In genomic region chr6:16802071-16802470, GRCh38 we compare ENCODE assay signal across 15 cellular contexts. TPM values are rescaled to one million over a fixed set of nuclear protein-coding genes. Genes with fewer than 3 reads are reported as not detected.
DNase-seq lines count a peak whose midpoint lies in the region; ATAC-seq and TF ChIP-seq lines count a peak whose summit lies in the region.
"Had no signal": no experiment of that assay in that cellular context is flagged by ENCODE, and none has a peak within 500 bp of the region (broad histone marks: within the 10 kb centered on the region; RNA-seq: fewer than 3 reads in every experiment).

No MANE protein-coding gene starts in this region.

- DNase-seq in GM23248 (peak; percentile 90), SK-N-SH (no peak), fibroblast of the conjunctiva (ENCODE audit: low read depth) (peak; percentile 75), skeletal muscle cell (ENCODE audit: low read depth) (peak; percentile 47), NCI-H748 (lab: John Stamatoyannopoulos, UW; ENCODE audit: unreplicated experiment) (no peak), NCI-H1105 treated with DMSO at 0.1 percent for 48 hours (lab: John Stamatoyannopoulos, UW) (no peak), Kasumi-1 (lab: John Stamatoyannopoulos, UW) (no peak)
- DNase-seq: activated CD8-positive, alpha-beta memory T cell treated with anti-CD3 and anti-CD28 coated beads, Interleukin-2, amount 10 ng/mL, durations not matched to agents 7 days and 5 days; CD4-positive, alpha-beta T cell; dermis blood vessel endothelial cell; GF-D8; naive B cell; NCI-H1694 treated with DMSO at 0.1 percent for 48 hours had no signal

- peak overlapping the region; percentile 38 for H3K4me2 ChIP-seq in GM23248 (ENCODE audit: unreplicated experiment)
- H3K4me2 ChIP-seq in SK-N-SH, result peak overlapping the region; percentile 17; the same call in 1 of the 2 replicates

- H4K20me1 ChIP-seq in GM23248 (ENCODE audit: insufficient read depth), result no peaks in the 10 kb centered on the region
- H4K20me1 ChIP-seq in SK-N-SH (ENCODE audit: insufficient read depth), result no peaks in the 10 kb centered on the region

- no peak overlapping the region for H3K4me3 ChIP-seq in GM23248
- H3K4me3 ChIP-seq in SK-N-SH (ENCODE audit: low read depth in 2 of 2, low read length in 1 of 2), result no peak overlapping the region
- no peak overlapping the region for H3K4me3 ChIP-seq in skeletal muscle cell (ENCODE audit: low read depth, low read length)
- H3K4me3 ChIP-seq: SJSA1 had no signal

- ATAC-seq in HG02610 (IDR thresholded peaks at IDR 0.05; ENCODE audit: unreplicated experiment), result no peak
- ATAC-seq: activated CD8-positive, alpha-beta memory T cell treated with anti-CD3 and anti-CD28 coated beads, Interleukin-2, amount 10 ng/mL, durations not matched to agents 7 days and 5 days had no signal

- peaks cover 42% of the 10 kb centered on the region for H3F3A ChIP-seq in GM23248 (ENCODE audit: insufficient read depth)
- peaks cover 29% of the 10 kb centered on the region for H3F3A ChIP-seq in SK-N-SH (replicated peaks; ENCODE audit: insufficient read depth)

- 1 to 3% methylated on average over 2 of the region's 2 CpGs for WGBS in GM23248 (ENCODE audit: low coverage in 1 of 2, low lambda C conversion rate in 2 of 2, missing lambda C conversion rate in 2 of 2), 2 experiments
- WGBS in SK-N-SH (ENCODE audit: low lambda C conversion rate), result 6% methylated on average over 2 of the region's 2 CpGs

- POLR2A ChIA-PET in SK-N-SH (lab: Yijun Ruan, JAX), result no interaction called here

- H3K4me1 ChIP-seq in GM23248 (ENCODE audit: insufficient read depth), result peaks cover 45% of the 10 kb centered on the region
- peaks cover 4 to 44% of the 10 kb centered on the region in 2 experiments for H3K4me1 ChIP-seq in SK-N-SH (ENCODE audit: control insufficient read depth in 1 of 2, insufficient read depth in 2 of 2, low read depth in 1 of 2, low read length in 1 of 2)

- H3K27ac ChIP-seq in GM23248 (peak overlapping the region; percentile 58), SK-N-SH (ENCODE audit: low read depth in 2 of 2, low read length in 1 of 2) (peak overlapping the region; percentile 53 to 63; a peak in 2 of 4 replicates)
- H3K27ac ChIP-seq: SJSA1 had no signal

- TF ChIP-seq CTCF in SK-N-SH (IDR thresholded peaks at IDR 0.05), result no peak

- in situ Hi-C loops in GM23248 (cut with MboI), result no loop called here

- no peak for TF ChIP-seq RAD21 in SK-N-SH (IDR thresholded peaks at IDR 0.05; ENCODE audit: low read length)

- H3K9me3 ChIP-seq in GM23248 (ENCODE audit: low read depth) (no peaks in the 10 kb centered on the region), SK-N-SH (no peaks in the 10 kb centered on the region)
- H3K9me3 ChIP-seq: SJSA1 had no signal

- peak overlapping the region; percentile 32 for H3K9ac ChIP-seq in GM23248
- H3K9ac ChIP-seq in SK-N-SH, result no peak overlapping the region

- no peaks in the 10 kb centered on the region for H3K9me2 ChIP-seq in GM23248 (ENCODE audit: insufficient read depth)
- H3K9me2 ChIP-seq in SK-N-SH, result no peaks in the 10 kb centered on the region

- peak in 1 of 2 experiments; percentile 85; a peak in 2 of 4 replicates for TF ChIP-seq EP300 in SK-N-SH (IDR thresholded peaks at IDR 0.05; ENCODE audit: borderline replicate concordance in 1 of 2, low read depth in 1 of 2, low read length in 1 of 2)

- CTCF ChIA-PET in SK-N-SH (lab: Yijun Ruan, JAX), result interaction anchor here (1.0 kb wide), 1 partner anchor 163 kb away, joined by 3 read pairs; no protein-coding TSS in a partner anchor

- no peaks in the 10 kb centered on the region for H3K27me3 ChIP-seq in GM23248 (replicated peaks; ENCODE audit: insufficient read depth)
- no peaks in the 10 kb centered on the region for H3K27me3 ChIP-seq in SK-N-SH (ENCODE audit: insufficient read depth)
- H3K27me3 ChIP-seq: SJSA1 had no signal

- H3K36me3 ChIP-seq in GM23248 (ENCODE audit: low read depth), result no peaks in the 10 kb centered on the region
- H3K36me3 ChIP-seq in SK-N-SH (replicated peaks in 1 of 2; ENCODE audit: control insufficient read depth in 1 of 2, insufficient read depth in 2 of 2, low read length in 1 of 2), result no peaks in the 10 kb centered on the region
- H3K36me3 ChIP-seq: SJSA1 had no signal

- no peaks in the 10 kb centered on the region for H3K79me2 ChIP-seq in GM23248 (ENCODE audit: insufficient read depth)
- H3K79me2 ChIP-seq in SK-N-SH (ENCODE audit: insufficient read depth), result no peaks in the 10 kb centered on the region

- H2AFZ ChIP-seq in GM23248 (no peak overlapping the region), SK-N-SH (ENCODE audit: low read depth) (0 out of 2 replicates have a peak overlapping the region, but pooled peaks have one; percentile 9)

TF ChIP-seq in SK-N-SH, 30 proteins besides CTCF, POLR2A, EP300 and RAD21 (continues in another document):
- TF ChIP-seq CHD2 (IDR thresholded peaks at IDR 0.05; ENCODE audit: low read length, partially characterized antibody), result no peak
- no peak for TF ChIP-seq RFX5 (IDR thresholded peaks at IDR 0.05; ENCODE audit: low read length)
- no peak for TF ChIP-seq IRF3 (IDR thresholded peaks at IDR 0.05; ENCODE audit: low read depth, low read length)
- TF ChIP-seq EZH2phosphoT487 (IDR thresholded peaks at IDR 0.05; ENCODE audit: borderline replicate concordance, low read depth), result no peak
- TF ChIP-seq TAF1 (IDR thresholded peaks at IDR 0.05; ENCODE audit: borderline replicate concordance, low read depth, low read length), result no peak
- no peak for TF ChIP-seq FOXJ3 (CRISPR knock-in tag; IDR thresholded peaks at IDR 0.05)
- TF ChIP-seq USF1 (IDR thresholded peaks at IDR 0.05; ENCODE audit: borderline replicate concordance, low read depth), result 0 out of 2 replicates have a peak, but pooled peaks have one; percentile 4
- peak; percentile 80 for TF ChIP-seq PBX3 (IDR thresholded peaks at IDR 0.05)
- peak; percentile 54; the same call in 1 of the 2 replicates for TF ChIP-seq POLR2AphosphoS5 (IDR thresholded peaks at IDR 0.05; ENCODE audit: low read depth, low read length)
- peak; percentile 90 for TF ChIP-seq NFIC (IDR thresholded peaks at IDR 0.05; ENCODE audit: borderline replicate concordance)
- TF ChIP-seq RCOR1 (IDR thresholded peaks at IDR 0.05; ENCODE audit: low read length), result no peak
- TF ChIP-seq TEAD4 (IDR thresholded peaks at IDR 0.05; ENCODE audit: borderline replicate concordance, insufficient read depth), result 0 out of 2 replicates have a peak, but pooled peaks have one; percentile 45
- no peak for TF ChIP-seq USF2 (IDR thresholded peaks at IDR 0.05; ENCODE audit: borderline replicate concordance, low read depth, low read length)
- peak; percentile 26; the same call in 1 of the 2 replicates for TF ChIP-seq FOSL2 (IDR thresholded peaks at IDR 0.05; ENCODE audit: borderline replicate concordance, low read depth)

RNA-seq across cellular contexts. Expression of gene ATXN1, which starts 40.8 kb away (rescaled TPM):
- 20.1 and 42.2 TPM in 2 replicates for total RNA-seq in GM23248 (2014; rRNA removed; shearing (Covaris generic))
- polyA plus RNA-seq in GM23248 (2016; fragmentation: Nextera tagmentation; extraction: Ambion mirVana), result 14.2 and 15.7 TPM in 2 replicates
- 7.9 and 8.1 TPM in 2 replicates for polyA plus RNA-seq in SK-N-SH (2012; rRNA removed)
- polyA plus RNA-seq in SK-N-SH (2012; cell fraction: cytosol; rRNA removed), result 5.4 and 5.9 TPM in 2 replicates
- 15.5 and 24.6 TPM in 2 replicates for polyA plus RNA-seq in SK-N-SH (2012; cell fraction: nucleus; rRNA removed)

Comparison
In these comparisons a context has a peak if more than half of its experiments do, and no peak if none do; other contexts are left out.
1. DNase-seq: peak in GM23248 (single experiment), fibroblast of the conjunctiva (single experiment) and skeletal muscle cell (single experiment); none in SK-N-SH (single experiment), NCI-H748 (single experiment), NCI-H1105 treated with DMSO at 0.1 percent for 48 hours (single experiment) and Kasumi-1 (0 of 2).